16 cellular contexts compared by ENCODE assay signal in the genomic region with DNA sequence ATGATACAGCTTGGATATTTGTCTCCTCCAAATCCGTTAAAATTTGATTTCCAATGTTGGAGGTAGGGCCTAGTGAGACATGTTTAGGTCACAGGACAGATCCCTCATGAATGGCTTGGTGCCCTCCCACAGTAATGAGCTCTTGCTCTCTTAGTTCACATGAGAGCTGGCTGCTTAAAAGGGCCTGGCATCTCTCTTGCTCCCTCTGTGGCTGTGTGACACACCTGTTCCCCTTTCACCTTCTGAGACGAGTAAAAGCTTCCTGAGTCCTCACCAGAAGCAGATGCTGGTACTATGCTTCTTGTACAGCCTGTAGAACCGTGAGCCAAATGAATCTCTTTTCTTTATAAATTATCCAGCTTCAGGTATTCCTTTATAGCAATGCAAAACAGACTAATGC. TPM values are rescaled to one million over a fixed set of nuclear protein-coding genes. Genes with fewer than 3 reads are reported as not detected.
DNase-seq lines count a peak whose midpoint lies in the region; ATAC-seq and TF ChIP-seq lines count a peak whose summit lies in the region.
"Had no signal": no experiment of that assay in that cellular context is flagged by ENCODE, and none has a peak within 500 bp of the region (broad histone marks: within the 10 kb centered on the region; RNA-seq: fewer than 3 reads in every experiment).

No MANE protein-coding gene starts in this region.

- H3K23ac ChIP-seq in mesendoderm (ENCODE audit: low read length) = no peak overlapping the region

- H3K4me3 Mint-ChIP-seq in MCF 10A (ENCODE audit: unreplicated experiment) = no peak overlapping the region

- H3K27me3 ChIP-seq in mammary epithelial cell (ENCODE audit: insufficient read depth, low read length) (no peaks in the 10 kb centered on the region), PC-9 (ENCODE audit: insufficient read depth, low read depth) (no peaks in the 10 kb centered on the region), mesendoderm (ENCODE audit: insufficient read depth, low read length, poor library complexity) (no peaks in the 10 kb centered on the region), suprapubic skin (no peaks in the 10 kb centered on the region)
- H3K27me3 ChIP-seq: SJCRH30 had no signal

- H3K4me1 ChIP-seq in mammary epithelial cell (ENCODE audit: insufficient read depth, low read length) (peaks cover 46% of the 10 kb centered on the region), PC-9 (replicated peaks; ENCODE audit: insufficient read depth) (peaks cover 79% of the 10 kb centered on the region), mesendoderm (ENCODE audit: control insufficient read depth, low read depth, low read length) (peaks cover 9% of the 10 kb centered on the region), suprapubic skin (peaks cover 57% of the 10 kb centered on the region)

- intact Hi-C loops in MCF 10A (cut with micrococcal nuclease) (no loop called here), mammary epithelial cell (cut with micrococcal nuclease) (loop anchor here (10.0 kb wide), 1 partner anchor 227 kb away; no protein-coding TSS in a partner anchor), PC-9 (cut with micrococcal nuclease; ENCODE audit: unreplicated experiment) (loop anchor here (1.0 kb wide), 1 partner anchor 7 kb away; no protein-coding TSS in a partner anchor)

- peaks cover 43% of the 10 kb centered on the region for H3K4me1 Mint-ChIP-seq in MCF 10A (ENCODE audit: insufficient read depth, unreplicated experiment)

- no peaks in the 10 kb centered on the region for H3K9me2 ChIP-seq in PC-9 (ENCODE audit: insufficient read depth)

- H3K27me3 Mint-ChIP-seq in MCF 10A (ENCODE audit: insufficient read depth, unreplicated experiment) = no peaks in the 10 kb centered on the region

- POLR2A ChIA-PET in MCF 10A (lab: Yijun Ruan, JAX) = interaction anchor here (0.7 to 5.2 kb wide), 5 partner anchors 13 to 318 kb away, joined by 3 to 43 read pairs (median 3); a partner anchor contains a TSS
- POLR2A ChIA-PET in PC-9 (lab: Charles Lee; ENCODE audit: unreplicated experiment) = interaction anchor here (0.6 kb wide), 2 partner anchors 11 to 204 kb away, joined by 3 to 6 read pairs; a partner anchor contains a TSS

- H3K79me2 ChIP-seq in mammary epithelial cell (ENCODE audit: insufficient read depth, low read length) (peaks cover 74% of the 10 kb centered on the region), PC-9 (ENCODE audit: low read depth) (peaks cover 63% of the 10 kb centered on the region), mesendoderm (ENCODE audit: control insufficient read depth, insufficient read depth, low read length) (peaks cover 29% of the 10 kb centered on the region)

- H3K4me3 ChIP-seq in mammary epithelial cell (replicated peaks in 1 of 3; ENCODE audit: insufficient read depth in 1 of 3, low read depth in 2 of 3, low read length in 3 of 3) (no peak overlapping the region), PC-9 (peak overlapping the region; percentile 43; the same call in 1 of the 2 replicates), mesendoderm (ENCODE audit: low read length) (no peak overlapping the region), suprapubic skin (no peak overlapping the region)
- H3K4me3 ChIP-seq: lower lobe of right lung, SJCRH30, thoracic aorta had no signal

- TF ChIP-seq EP300 in suprapubic skin (IDR thresholded peaks at IDR 0.05) = no peak

- H3K9me3 ChIP-seq in mammary epithelial cell (replicated peaks; ENCODE audit: insufficient read depth, low read length) = no peaks in the 10 kb centered on the region
- H3K9me3 ChIP-seq in PC-9 (ENCODE audit: insufficient read depth, low read depth) = peaks cover 25% of the 10 kb centered on the region
- H3K9me3 ChIP-seq in suprapubic skin = no peaks in the 10 kb centered on the region
- H3K9me3 ChIP-seq: lower lobe of right lung, SJCRH30, thoracic aorta had no signal

- WGBS in mammary epithelial cell (ENCODE audit: low coverage, missing lambda C conversion rate) = 92% methylated on average over 3 of the region's 3 CpGs
- no CpG with 5 or more reads among the region's 3 CpGs for WGBS in mesendoderm (ENCODE audit: extremely low coverage, insufficient coverage, low lambda C conversion rate)
- 67% methylated on average over 3 of the region's 3 CpGs for WGBS in suprapubic skin

- ATAC-seq in HG03442 (IDR thresholded peaks at IDR 0.05; ENCODE audit: unreplicated experiment) = no peak
- ATAC-seq: lower lobe of right lung had no signal

- peaks cover 22% of the 10 kb centered on the region for H3K79me1 ChIP-seq in mesendoderm (ENCODE audit: low read length)

- CTCF ChIA-PET in MCF 10A (lab: Yijun Ruan, JAX) (interaction anchor here (0.6 to 1.9 kb wide), 7 partner anchors 11 to 326 kb away, joined by 3 to 5 read pairs (median 3); no protein-coding TSS in a partner anchor), mammary epithelial cell (lab: Charles Lee; ENCODE audit: low non-redundant PET) (no interaction called here), PC-9 (lab: Charles Lee) (interaction anchor here (0.6 to 0.7 kb wide), 2 partner anchors 189 to 283 kb away, joined by 3 read pairs; no protein-coding TSS in a partner anchor)

- H3K9me3 Mint-ChIP-seq in MCF 10A (ENCODE audit: unreplicated experiment) = peaks cover 30% of the 10 kb centered on the region

- peaks cover 63% of the 10 kb centered on the region for H3F3A ChIP-seq in PC-9 (ENCODE audit: insufficient read depth, low read depth)

- no peak overlapping the region for H3K9ac ChIP-seq in mammary epithelial cell (ENCODE audit: insufficient read depth, low read length)
- H3K9ac ChIP-seq in mesendoderm (ENCODE audit: low read length) = no peak overlapping the region

- H4K5ac ChIP-seq in mesendoderm (ENCODE audit: low read length) = no peak overlapping the region

- TF ChIP-seq POLR2A in suprapubic skin (IDR thresholded peaks at IDR 0.05) = no peak

- H3K4ac ChIP-seq in mesendoderm (ENCODE audit: low read depth, low read length) = no peak overlapping the region

- H2BK120ac ChIP-seq in mesendoderm (ENCODE audit: low read depth, low read length) = no peak overlapping the region

- H3K18ac ChIP-seq in mesendoderm (ENCODE audit: low read length) = no peak overlapping the region

- dilution Hi-C loops in mammary epithelial cell (cut with HindIII; ENCODE audit: low sequenced_read_pairs) = no loop called here

- H3K36me3 ChIP-seq in mammary epithelial cell (ENCODE audit: insufficient read depth, low read length) (no peaks in the 10 kb centered on the region), PC-9 (ENCODE audit: low read depth) (peaks cover 35% of the 10 kb centered on the region), mesendoderm (ENCODE audit: control insufficient read depth, insufficient read depth, low read length) (no peaks in the 10 kb centered on the region), suprapubic skin (peaks cover 3% of the 10 kb centered on the region)
- H3K36me3 ChIP-seq: SJCRH30, thoracic aorta had no signal

- BruUV-seq in MCF 10A (replicated peaks; lab: Mats Ljungman, UMichigan) (no TSS peak), mammary epithelial cell (replicated peaks; lab: Mats Ljungman, UMichigan) (no TSS peak), PC-9 (replicated peaks; lab: Mats Ljungman, UMichigan) (no TSS peak)

- H3K56ac ChIP-seq in mesendoderm (ENCODE audit: low read length) = no peak overlapping the region

- H3K4me2 ChIP-seq in mammary epithelial cell (ENCODE audit: insufficient read depth, low read depth, low read length) = no peak overlapping the region
- peak overlapping the region; percentile 81 for H3K4me2 ChIP-seq in PC-9
- H3K4me2 ChIP-seq in mesendoderm (ENCODE audit: low read length) = no peak overlapping the region

- H2AK5ac ChIP-seq in mesendoderm (ENCODE audit: low read length) = no peak overlapping the region

- H4K20me1 ChIP-seq in mammary epithelial cell (ENCODE audit: insufficient read depth, low read length) (no peaks in the 10 kb centered on the region), PC-9 (ENCODE audit: insufficient read depth) (no peaks in the 10 kb centered on the region)

- H2BK15ac ChIP-seq in mesendoderm (replicated peaks; ENCODE audit: low read depth) = no peak overlapping the region

- H2BK5ac ChIP-seq in mesendoderm (ENCODE audit: low read length) = no peak overlapping the region

- in situ Hi-C loops in mammary epithelial cell (cut with MboI; ENCODE audit: low sequenced_read_pairs in 2 of 2) = loop anchor here in 1 of 2 donors (25.0 kb wide), 1 partner anchor 320 kb away; a partner anchor contains a TSS

- TF ChIP-seq CTCF in MCF 10A (IDR thresholded peaks at IDR 0.05; ENCODE audit: unreplicated experiment) (no peak), mammary epithelial cell (conservative IDR thresholded peaks at IDR 0.05 in 1 of 2, IDR thresholded peaks at IDR 0.05 in 1 of 2; ENCODE audit: extremely low read depth in 1 of 2, insufficient read depth in 1 of 2, low read depth in 1 of 2, low read length in 2 of 2) (no peak), PC-9 (conservative IDR thresholded peaks at IDR 0.05) (no peak), suprapubic skin (IDR thresholded peaks at IDR 0.05) (no peak)

- H3K27ac Mint-ChIP-seq in MCF 10A (ENCODE audit: low read depth, unreplicated experiment) = peak overlapping the region; percentile 96

- no peak overlapping the region for H4K8ac ChIP-seq in mesendoderm (ENCODE audit: low read depth, low read length)

- no peak for DNase-seq in MCF 10A (ENCODE audit: unreplicated experiment)
- DNase-seq in mammary epithelial cell = no peak
- DNase-seq in PC-9 = peak in 1 of 2 experiments; percentile 64
- DNase-seq in mesendoderm = peak; percentile 46
- no peak for DNase-seq in suprapubic skin (ENCODE audit: low spot score in 2 of 2)
- no peak for DNase-seq in NCI-H226
- no peak for DNase-seq in NCI-H345 treated with DMSO at 0.1 percent for 48 hours (lab: John Stamatoyannopoulos, UW; ENCODE audit: unreplicated experiment)
- DNase-seq: activated CD4-positive, alpha-beta T cell treated with anti-CD3 and anti-CD28 coated beads, Interleukin-2, amount 50 U/mL, for 4 hours; activated effector memory CD4-positive, alpha-beta T cell treated with anti-CD3 and anti-CD28 coated beads, Interleukin-2, amount 50 U/mL, for 16 hours; lower lobe of right lung; NCI-H2081; SJCRH30 had no signal

- H3K27ac ChIP-seq in mammary epithelial cell (ENCODE audit: insufficient read depth, low read depth, low read length) (no peak overlapping the region), PC-9 (peak overlapping the region; percentile 85), mesendoderm (ENCODE audit: low read depth, low read length) (no peak overlapping the region), suprapubic skin (peak overlapping the region; percentile 26)
- H3K27ac ChIP-seq: SJCRH30 had no signal

- H2AFZ ChIP-seq in mammary epithelial cell (ENCODE audit: low read depth, low read length) (no peak overlapping the region), PC-9 (no peak overlapping the region)

- H3K36me3 Mint-ChIP-seq in MCF 10A (ENCODE audit: insufficient read depth, unreplicated experiment) = peaks cover 11% of the 10 kb centered on the region

RNA-seq across cellular contexts. Expression of a gene that starts 3.5 kb away (rescaled TPM):
- 20.5 and 23.3 TPM in 2 replicates for total RNA-seq in MCF 10A (2022)
- total RNA-seq in mammary epithelial cell = 10 to 100 TPM; 10.7 to 17.1 TPM
- polyA plus RNA-seq in mammary epithelial cell = 9.9 TPM
- 9.6 TPM for polyA minus RNA-seq in mammary epithelial cell
- 27.1 and 29.0 TPM in 2 replicates for total RNA-seq in PC-9 (2021)
- 14.1 TPM for polyA plus RNA-seq in mesendoderm (2013, experiment 1 of 2)
- polyA plus RNA-seq in mesendoderm (2013, experiment 2 of 2) = 14.8 TPM
- 10 to 100 TPM; 26.4 to 36.3 (median 35.7) TPM for total RNA-seq in suprapubic skin

RNA-seq across cellular contexts. Expression of a gene that starts 45.6 kb away (rescaled TPM):
- total RNA-seq in MCF 10A (2022) (not detected in 2 replicates), mammary epithelial cell (not detected), PC-9 (2021) (not detected in 2 replicates), suprapubic skin (1 to 10 TPM in 1 of 4 donors, not detected in 3; 2.2 TPM)
- not detected for polyA plus RNA-seq in mammary epithelial cell
- not detected for polyA minus RNA-seq in mammary epithelial cell
- 0.04 TPM for polyA plus RNA-seq in mesendoderm (2013, experiment 1 of 2)
- polyA plus RNA-seq in mesendoderm (2013, experiment 2 of 2) = 0.06 TPM
- total RNA-seq: Daoy, M059J, SJCRH30 had no signal

RNA-seq across cellular contexts. Expression of a gene that starts 55.5 kb away (rescaled TPM):
- total RNA-seq in MCF 10A (2022) (not detected in 2 replicates), mammary epithelial cell (not detected), PC-9 (2021) (not detected in 2 replicates), suprapubic skin (1 to 10 TPM in 2 of 4 donors, under 1 TPM in 1, not detected in 1; 0.96 to 1.6 (median 1.2) TPM)
- not detected for polyA plus RNA-seq in mammary epithelial cell
- not detected for polyA minus RNA-seq in mammary epithelial cell
- polyA plus RNA-seq in mesendoderm (2013, experiment 1 of 2) = not detected
- polyA plus RNA-seq in mesendoderm (2013, experiment 2 of 2) = not detected
- total RNA-seq: Daoy, M059J had no signal

Comparison
In these comparisons a context has a peak if more than half of its experiments do, and no peak if none do; other contexts are left out.
1. H3K27ac ChIP-seq: peak in PC-9 (single experiment) and suprapubic skin (single experiment); none in mammary epithelial cell (single experiment) and mesendoderm (single experiment).